Comparison of ENCODE assay signal across 24 cellular contexts in the genomic region with DNA sequence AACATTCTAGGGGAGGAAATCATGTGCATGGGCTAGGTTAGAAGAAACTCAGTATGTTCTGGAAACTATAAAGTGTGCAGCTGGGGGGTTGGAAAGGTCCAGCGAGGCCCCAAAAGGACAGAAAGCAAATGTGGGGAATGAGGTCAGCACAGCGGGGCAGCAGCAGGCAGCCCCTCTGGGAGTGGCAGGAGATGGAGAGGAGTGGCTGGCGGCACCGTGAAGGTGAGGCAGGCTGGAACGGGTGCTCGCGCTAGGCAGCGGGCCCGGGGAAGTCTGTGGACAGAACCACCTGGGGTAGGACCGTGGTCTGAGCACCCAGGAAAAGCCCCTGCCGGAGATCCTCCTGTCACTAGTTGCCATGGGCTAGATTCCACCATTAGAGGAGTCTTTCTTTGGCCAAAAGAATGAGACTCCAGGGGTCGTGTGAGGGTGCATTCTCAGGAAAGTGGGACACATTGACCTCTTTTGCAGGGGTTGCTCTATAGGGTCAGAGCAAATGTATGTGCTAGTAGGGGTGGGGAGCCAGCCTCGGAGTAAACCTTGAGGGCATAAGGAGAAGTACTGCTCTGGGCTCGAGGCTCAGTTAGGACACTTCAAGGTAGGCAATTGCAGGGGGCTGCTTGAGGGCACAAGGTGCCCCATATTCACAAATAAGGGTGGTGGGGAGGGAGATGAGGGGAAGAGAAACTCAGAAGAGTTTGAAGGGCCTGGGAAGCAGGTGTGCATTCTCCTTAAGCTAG.
DNase-seq lines count a peak whose midpoint lies in the region; ATAC-seq and TF ChIP-seq lines count a peak whose summit lies in the region.
"Had no signal": no experiment of that assay in that cellular context is flagged by ENCODE, and none has a peak within 500 bp of the region (broad histone marks: within the 10 kb centered on the region; RNA-seq: fewer than 3 reads in every experiment).

No MANE protein-coding gene starts in this region.

- H3K27me3 ChIP-seq in RWPE2 (ENCODE audit: insufficient read depth, poor library complexity, severe bottlenecking) (no peaks in the 10 kb centered on the region), right lobe of liver (no peaks in the 10 kb centered on the region), stomach (no peaks in the 10 kb centered on the region)
- H3K27me3 ChIP-seq: esophagus muscularis mucosa, gastroesophageal sphincter, transverse colon had no signal

- no peaks in the 10 kb centered on the region for H3K9me3 Mint-ChIP-seq in activated T-cell treated with anti-CD3 and anti-CD28 coated beads, Interleukin-2, amount 50 U/mL, for 24 hours
- H3K9me3 Mint-ChIP-seq: H9; nephron; stimulated activated naive CD8-positive, alpha-beta T cell treated with anti-CD3 and anti-CD28 coated beads, Interleukin-15, Interleukin-2, amounts not matched to agents 100 ng/mL and 50 ng/mL, for 24 hours had no signal

- no peak overlapping the region for H3K4me3 Mint-ChIP-seq in activated T-cell treated with anti-CD3 and anti-CD28 coated beads, Interleukin-2, amount 50 U/mL, for 24 hours
- H3K4me3 Mint-ChIP-seq: H9; nephron; stimulated activated naive CD8-positive, alpha-beta T cell treated with anti-CD3 and anti-CD28 coated beads, Interleukin-15, Interleukin-2, amounts not matched to agents 100 ng/mL and 50 ng/mL, for 24 hours had no signal

- H3K27me3 Mint-ChIP-seq in activated T-cell treated with anti-CD3 and anti-CD28 coated beads, Interleukin-2, amount 50 U/mL, for 24 hours: no peaks in the 10 kb centered on the region
- H3K27me3 Mint-ChIP-seq: stimulated activated naive CD8-positive, alpha-beta T cell treated with anti-CD3 and anti-CD28 coated beads, Interleukin-15, Interleukin-2, amounts not matched to agents 100 ng/mL and 50 ng/mL, for 24 hours had no signal

- H3K36me3 ChIP-seq in RWPE2 (ENCODE audit: low read depth) (peaks cover 10% of the 10 kb centered on the region), right lobe of liver (peaks cover 0 to 7% (median under 1%) of the 10 kb centered on the region in 4 donors), stomach (peaks cover 0 to 17% (median 14%) of the 10 kb centered on the region in 4 donors)
- H3K36me3 ChIP-seq: prostate gland had no signal

- 83% methylated on average over 14 of the region's 14 CpGs for WGBS in right lobe of liver (ENCODE audit: insufficient coverage, low coverage, low lambda C conversion rate, missing lambda C conversion rate)
- 86 to 95% (median 92%) methylated on average over 14 of the region's 14 CpGs for WGBS in stomach, 5 donors

- H3K27ac Mint-ChIP-seq in activated T-cell treated with anti-CD3 and anti-CD28 coated beads, Interleukin-2, amount 50 U/mL, for 24 hours: peak overlapping the region; percentile 46
- H3K27ac Mint-ChIP-seq: H9; nephron; stimulated activated naive CD8-positive, alpha-beta T cell treated with anti-CD3 and anti-CD28 coated beads, Interleukin-15, Interleukin-2, amounts not matched to agents 100 ng/mL and 50 ng/mL, for 24 hours had no signal

- ATAC-seq in RWPE2 (ENCODE audit: low read depth) (0 out of 3 replicates have a peak, but pooled peaks have one; percentile 6), right lobe of liver (peak in 2 of 4 donors; percentile 0 to 2), GM19452 (IDR thresholded peaks at IDR 0.05; ENCODE audit: unreplicated experiment) (no peak)
- ATAC-seq: gastroesophageal sphincter had no signal

- H3K4me1 ChIP-seq in RWPE2 (ENCODE audit: insufficient read depth, poor library complexity, severe bottlenecking) (no peaks in the 10 kb centered on the region), right lobe of liver (peaks cover 0 to 65% (median 25%) of the 10 kb centered on the region in 4 donors), stomach (peaks cover 0 to 23% (median 0%) of the 10 kb centered on the region in 4 donors)
- H3K4me1 ChIP-seq: prostate gland had no signal

- TF ChIP-seq EP300 in stomach (IDR thresholded peaks at IDR 0.05): no peak

- peaks cover 31% of the 10 kb centered on the region for H3K36me3 Mint-ChIP-seq in activated T-cell treated with anti-CD3 and anti-CD28 coated beads, Interleukin-2, amount 50 U/mL, for 24 hours (ENCODE audit: low read depth)

- H3K27ac ChIP-seq in RWPE2 (ENCODE audit: poor library complexity, severe bottlenecking) (no peak overlapping the region), right lobe of liver (peak overlapping the region; percentile 45 to 91 (median 73)), stomach (peak overlapping the region in 3 of 5 donors; percentile 36 to 53 (median 43))
- H3K27ac ChIP-seq: esophagus muscularis mucosa, gastroesophageal sphincter, transverse colon had no signal

- TF ChIP-seq POLR2A in right lobe of liver (IDR thresholded peaks at IDR 0.05) (no peak), stomach (IDR thresholded peaks at IDR 0.05) (no peak)

- TF ChIP-seq CTCF in RWPE2 (IDR thresholded peaks at IDR 0.05; ENCODE audit: poor library complexity, severe bottlenecking): no peak
- no peak for TF ChIP-seq CTCF in right lobe of liver (IDR thresholded peaks at IDR 0.05)
- no peak for TF ChIP-seq CTCF in stomach (IDR thresholded peaks at IDR 0.05)

- H3K4me3 ChIP-seq in RWPE2 (ENCODE audit: severe bottlenecking) (no peak overlapping the region), right lobe of liver (no peak overlapping the region), stomach (no peak overlapping the region)
- H3K4me3 ChIP-seq: esophagus muscularis mucosa, gastroesophageal sphincter, prostate gland, skin epidermis, transverse colon had no signal

- intact Hi-C loops in right lobe of liver (cut with DNase I): no loop called here
- intact Hi-C loops in stomach (cut with DNase I; ENCODE audit: low total_unique reads): loop anchor here (5.0 kb wide), 1 partner anchor 269 kb away; no protein-coding TSS in a partner anchor

- DNase-seq in activated T-cell treated with anti-CD3 and anti-CD28 coated beads, Interleukin-2, amount 50 U/mL, for 24 hours: no peak
- DNase-seq in activated T-cell treated with anti-CD3 and anti-CD28 coated beads, Interleukin-2, amount 50 U/mL, for 1 hour: no peak
- DNase-seq in RWPE2 (ENCODE audit: low spot score) (no peak), right lobe of liver (no peak), stomach (no peak), NCI-H2227 (lab: John Stamatoyannopoulos, UW; ENCODE audit: unreplicated experiment) (no peak)
- no peak for DNase-seq in activated CD8-positive, alpha-beta memory T cell treated with anti-CD3 and anti-CD28 coated beads, Interleukin-2, amount 50 U/mL, for 4 hours
- DNase-seq: activated effector memory CD4-positive, alpha-beta T cell treated with Interleukin-2 at 50 U/mL for 16 hours; effector CD8-positive, alpha-beta T cell; GF-D8; H9; Karpas-422; NCI-H187 treated with DMSO at 0.1 percent for 48 hours; NCI-H345; SIG-M5; stimulated activated CD4-positive, alpha-beta T cell treated with anti-CD3 and anti-CD28 coated beads, Interleukin-2, amount 100 ng/mL, for 24 hours; transverse colon had no signal

- peaks cover 10% of the 10 kb centered on the region for H3K4me1 Mint-ChIP-seq in activated T-cell treated with anti-CD3 and anti-CD28 coated beads, Interleukin-2, amount 50 U/mL, for 24 hours (ENCODE audit: low read depth)
- H3K4me1 Mint-ChIP-seq: H9, nephron had no signal

- H3K9me3 ChIP-seq in RWPE2 (ENCODE audit: severe bottlenecking): no peaks in the 10 kb centered on the region
- H3K9me3 ChIP-seq in right lobe of liver: no peaks in the 10 kb centered on the region
- H3K9me3 ChIP-seq in stomach: no peaks in the 10 kb centered on the region
- H3K9me3 ChIP-seq: esophagus muscularis mucosa, gastroesophageal sphincter, prostate gland, transverse colon had no signal
